In the genomic region with DNA sequence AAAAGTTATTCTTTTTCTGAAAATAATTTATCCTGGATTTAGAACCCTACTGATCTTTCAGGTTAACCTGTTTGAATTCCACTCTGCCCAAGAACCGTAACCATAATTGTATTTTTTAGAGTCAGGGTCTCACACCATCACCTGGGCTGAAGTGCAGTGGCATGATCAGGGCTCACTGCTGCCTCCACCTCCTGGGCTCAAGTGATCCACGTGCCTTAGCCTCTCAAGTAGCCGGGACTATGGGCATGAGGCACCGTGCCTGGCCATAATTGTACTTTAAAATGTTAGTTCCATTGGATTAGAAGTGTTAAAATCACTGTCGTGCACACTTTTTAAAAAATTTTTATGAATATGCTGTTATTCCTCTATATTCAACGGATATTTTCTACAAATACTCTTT, we compare ENCODE assay signal across 1 cellular context.
TF ChIP-seq lines count a peak whose summit lies in the region.

No MANE protein-coding gene starts in this region.

TF ChIP-seq in K562, 482 proteins besides CTCF, POLR2A, EP300 and RAD21 (continued from another document):
- TF ChIP-seq, protein P1, sequence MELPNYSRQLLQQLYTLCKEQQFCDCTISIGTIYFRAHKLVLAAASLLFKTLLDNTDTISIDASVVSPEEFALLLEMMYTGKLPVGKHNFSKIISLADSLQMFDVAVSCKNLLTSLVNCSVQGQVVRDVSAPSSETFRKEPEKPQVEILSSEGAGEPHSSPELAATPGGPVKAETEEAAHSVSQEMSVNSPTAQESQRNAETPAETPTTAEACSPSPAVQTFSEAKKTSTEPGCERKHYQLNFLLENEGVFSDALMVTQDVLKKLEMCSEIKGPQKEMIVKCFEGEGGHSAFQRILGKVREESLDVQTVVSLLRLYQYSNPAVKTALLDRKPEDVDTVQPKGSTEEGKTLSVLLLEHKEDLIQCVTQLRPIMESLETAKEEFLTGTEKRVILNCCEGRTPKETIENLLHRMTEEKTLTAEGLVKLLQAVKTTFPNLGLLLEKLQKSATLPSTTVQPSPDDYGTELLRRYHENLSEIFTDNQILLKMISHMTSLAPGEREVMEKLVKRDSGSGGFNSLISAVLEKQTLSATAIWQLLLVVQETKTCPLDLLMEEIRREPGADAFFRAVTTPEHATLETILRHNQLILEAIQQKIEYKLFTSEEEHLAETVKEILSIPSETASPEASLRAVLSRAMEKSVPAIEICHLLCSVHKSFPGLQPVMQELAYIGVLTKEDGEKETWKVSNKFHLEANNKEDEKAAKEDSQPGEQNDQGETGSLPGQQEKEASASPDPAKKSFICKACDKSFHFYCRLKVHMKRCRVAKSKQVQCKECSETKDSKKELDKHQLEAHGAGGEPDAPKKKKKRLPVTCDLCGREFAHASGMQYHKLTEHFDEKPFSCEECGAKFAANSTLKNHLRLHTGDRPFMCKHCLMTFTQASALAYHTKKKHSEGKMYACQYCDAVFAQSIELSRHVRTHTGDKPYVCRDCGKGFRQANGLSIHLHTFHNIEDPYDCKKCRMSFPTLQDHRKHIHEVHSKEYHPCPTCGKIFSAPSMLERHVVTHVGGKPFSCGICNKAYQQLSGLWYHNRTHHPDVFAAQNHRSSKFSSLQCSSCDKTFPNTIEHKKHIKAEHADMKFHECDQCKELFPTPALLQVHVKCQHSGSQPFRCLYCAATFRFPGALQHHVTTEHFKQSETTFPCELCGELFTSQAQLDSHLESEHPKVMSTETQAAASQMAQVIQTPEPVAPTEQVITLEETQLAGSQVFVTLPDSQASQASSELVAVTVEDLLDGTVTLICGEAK (IDR thresholded peaks at IDR 0.05), result 0 out of 2 replicates have a peak, but pooled peaks have one; percentile 31
- TF ChIP-seq, protein P1 (CRISPR knock-in tag; IDR thresholded peaks at IDR 0.05), result no peak
- TF ChIP-seq KDM2B (CRISPR knock-in tag; IDR thresholded peaks at IDR 0.05), result no peak
